ENCODE assay signal across 26 cellular contexts in the genomic region with DNA sequence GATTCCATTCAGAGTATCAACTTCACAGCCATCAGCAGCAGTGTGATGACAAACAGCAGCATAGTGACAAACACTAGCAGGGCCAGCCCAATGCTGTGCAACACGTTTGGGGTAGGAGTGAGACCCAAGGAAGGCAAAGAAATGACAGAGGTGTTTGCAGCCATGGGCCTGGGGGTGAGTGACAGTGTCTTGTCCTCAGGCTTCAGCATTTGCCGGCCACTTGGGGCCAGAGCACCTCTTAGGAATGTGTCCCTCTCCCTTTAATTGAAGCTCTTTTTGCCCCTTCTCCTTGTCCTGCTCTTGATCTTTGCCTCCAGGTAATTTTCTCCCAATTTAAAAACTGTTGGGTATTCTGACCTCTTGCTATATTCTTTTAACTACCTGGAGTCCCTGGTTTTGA.
"Had no signal": no experiment of that assay in that cellular context is flagged by ENCODE, and none has a peak within 500 bp of the region (broad histone marks: within the 10 kb centered on the region; RNA-seq: fewer than 3 reads in every experiment).

No MANE protein-coding gene starts in this region.

- H3K36me3 ChIP-seq: left lung, ovary, suprapubic skin, thoracic aorta, tibial artery, upper lobe of right lung had no signal

- H3K4me3 ChIP-seq: left lung, lung, ovary, skin epidermis, suprapubic skin, thoracic aorta, tibial artery, upper lobe of right lung had no signal

- H3K27me3 ChIP-seq: left lung, ovary, suprapubic skin, tibial artery, upper lobe of right lung had no signal

- H3K4me1 Mint-ChIP-seq: naive thymus-derived CD8-positive, alpha-beta T cell; nephron; neural crest cell had no signal

- H3K27me3 Mint-ChIP-seq: progenitor cell of endocrine pancreas; stimulated activated naive CD8-positive, alpha-beta T cell treated with anti-CD3 and anti-CD28 coated beads, Interleukin-15, Interleukin-2, amounts not matched to agents 100 ng/mL and 50 ng/mL, for 24 hours had no signal

- H3K27ac ChIP-seq: left lung, ovary, skin epidermis, suprapubic skin, thoracic aorta, tibial artery, upper lobe of right lung had no signal

- H3K27ac Mint-ChIP-seq: naive thymus-derived CD8-positive, alpha-beta T cell; nephron; progenitor cell of endocrine pancreas; stimulated activated naive CD8-positive, alpha-beta T cell treated with anti-CD3 and anti-CD28 coated beads, Interleukin-15, Interleukin-2, amounts not matched to agents 100 ng/mL and 50 ng/mL, for 24 hours had no signal

- DNase-seq: head of caudate nucleus; hippocampal formation; kidney; left colon; naive thymus-derived CD8-positive, alpha-beta T cell; ovary; retina; stimulated activated CD4-positive, alpha-beta T cell treated with anti-CD3 and anti-CD28 coated beads, Interleukin-12 subunit alpha, Interleukin-12 subunit beta, amount 100 ng/mL, for 4 hours; stimulated activated CD4-positive, alpha-beta T cell treated with anti-CD3 and anti-CD28 coated beads, Interleukin-15, amount 100 ng/mL, for 24 hours; stimulated activated CD4-positive, alpha-beta T cell treated with anti-CD3 and anti-CD28 coated beads, Interleukin-2, amount 100 ng/mL, for 24 hours; stimulated activated CD4-positive, alpha-beta T cell treated with anti-CD3 and anti-CD28 coated beads, Interleukin-4, amount 100 ng/mL, for 1 hour; stimulated activated naive CD4-positive, alpha-beta T cell; tibial artery; trophoblast cell; upper lobe of right lung had no signal

- H3K4me3 Mint-ChIP-seq: naive thymus-derived CD8-positive, alpha-beta T cell; nephron; neural crest cell; stimulated activated naive CD8-positive, alpha-beta T cell treated with anti-CD3 and anti-CD28 coated beads, Interleukin-15, Interleukin-2, amounts not matched to agents 100 ng/mL and 50 ng/mL, for 24 hours had no signal

- H3K9me3 ChIP-seq: ovary, suprapubic skin, thoracic aorta, tibial artery, upper lobe of right lung had no signal

- H3K4me1 ChIP-seq: left lung, suprapubic skin, tibial artery, upper lobe of right lung had no signal

- ATAC-seq: left colon; left lung; naive thymus-derived CD8-positive, alpha-beta T cell; right cardiac atrium; sciatic nerve; upper lobe of right lung had no signal
